In genomic region chr13:98534821-98535220, GRCh38 we compare ENCODE assay signal across 31 cellular contexts. TPM values are rescaled to one million over a fixed set of nuclear protein-coding genes. Genes with fewer than 3 reads are reported as not detected.
DNase-seq lines count a peak whose midpoint lies in the region; ATAC-seq and TF ChIP-seq lines count a peak whose summit lies in the region.
"Had no signal": no experiment of that assay in that cellular context is flagged by ENCODE, and none has a peak within 500 bp of the region (broad histone marks: within the 10 kb centered on the region; RNA-seq: fewer than 3 reads in every experiment).

No MANE protein-coding gene starts in this region.

- TF ChIP-seq EP300 in suprapubic skin (IDR thresholded peaks at IDR 0.05): no peak

- H3K36me3 ChIP-seq in suprapubic skin: no peaks in the 10 kb centered on the region
- H3K36me3 ChIP-seq: brain microvascular endothelial cell, right lobe of liver had no signal

- no peak overlapping the region for H3K4me3 Mint-ChIP-seq in activated T-cell treated with anti-CD3 and anti-CD28 coated beads, Interleukin-2, amount 50 U/mL, for 72 hours
- no peak overlapping the region for H3K4me3 Mint-ChIP-seq in glutamatergic neuron (ENCODE audit: unreplicated experiment)
- H3K4me3 Mint-ChIP-seq: activated T-cell treated with anti-CD3 and anti-CD28 coated beads, Interleukin-2, amount 50 U/mL, for 4 hours; stimulated activated naive CD8-positive, alpha-beta T cell treated with anti-CD3 and anti-CD28 coated beads, Interleukin-15, amount 100 ng/mL, for 72 hours had no signal

- peaks cover 87% of the 10 kb centered on the region for H3K4me1 ChIP-seq in suprapubic skin

- TF ChIP-seq POLR2A in suprapubic skin (IDR thresholded peaks at IDR 0.05): no peak

- peak overlapping the region; percentile 3 for H3K27ac Mint-ChIP-seq in activated T-cell treated with anti-CD3 and anti-CD28 coated beads, Interleukin-2, amount 50 U/mL, for 72 hours
- peak overlapping the region; percentile 38 for H3K27ac Mint-ChIP-seq in glutamatergic neuron (ENCODE audit: unreplicated experiment)

- no peaks in the 10 kb centered on the region for H3K9me3 ChIP-seq in suprapubic skin
- H3K9me3 ChIP-seq: A549, right lobe of liver, SJSA1, tibial artery had no signal

- ATAC-seq in activated T-cell treated with anti-CD3 and anti-CD28 coated beads, Interleukin-2, amount 50 U/mL, for 72 hours (replicated peaks in 1 of 2): no peak
- no peak for ATAC-seq in GM18873 (IDR thresholded peaks at IDR 0.05; ENCODE audit: low FRiP score, unreplicated experiment)
- ATAC-seq: esophagus mucosa; stimulated activated naive CD8-positive, alpha-beta T cell treated with anti-CD3 and anti-CD28 coated beads, Interleukin-15, amount 100 ng/mL, for 72 hours; T-cell had no signal

- peaks cover 1 to 6% of the 10 kb centered on the region in 2 donors for H3K36me3 Mint-ChIP-seq in activated T-cell treated with anti-CD3 and anti-CD28 coated beads, Interleukin-2, amount 50 U/mL, for 72 hours (ENCODE audit: insufficient read depth in 2 of 2)
- H3K36me3 Mint-ChIP-seq in glutamatergic neuron (ENCODE audit: unreplicated experiment): no peaks in the 10 kb centered on the region

- H3K27ac ChIP-seq in VCaP (0 out of 2 replicates have a peak overlapping the region, but pooled peaks have one; percentile 7), suprapubic skin (peak overlapping the region; percentile 38)
- H3K27ac ChIP-seq: A549, brain microvascular endothelial cell, KMS-11, SJSA1, tibial artery had no signal

- no peak for DNase-seq in activated T-cell treated with anti-CD3 and anti-CD28 coated beads, Interleukin-2, amount 50 U/mL, for 72 hours
- DNase-seq in activated T-cell treated with anti-CD3 and anti-CD28 coated beads, Interleukin-2, amount 50 U/mL, for 1 hour: no peak
- no peak for DNase-seq in glutamatergic neuron
- no peak for DNase-seq in suprapubic skin (ENCODE audit: low spot score in 2 of 2)
- no peak for DNase-seq in NCI-H2227 (lab: John Stamatoyannopoulos, UW; ENCODE audit: unreplicated experiment)
- no peak for DNase-seq in COR-L47 (lab: John Stamatoyannopoulos, UW)
- DNase-seq: activated naive CD4-positive, alpha-beta T cell treated with Interleukin-2 at 50 U/mL for 16 hours; activated T-cell treated with anti-CD3 and anti-CD28 coated beads, Interleukin-2, amount 50 U/mL, for 4 hours; AML-193; brain microvascular endothelial cell; DND-41; effector memory CD4-positive, alpha-beta T cell; foreskin melanocyte; HCEC 1CT; left colon; mesenchymal stem cell; NCI-H1417 treated with DMSO at 0.1 percent for 48 hours; NCI-H2081 treated with DMSO at 0.1 percent for 48 hours; NCI-H345; posterior cingulate gyrus; right lobe of liver; stimulated activated CD4-positive, alpha-beta T cell treated with anti-CD3 and anti-CD28 coated beads, Interleukin-12 subunit alpha, Interleukin-12 subunit beta, amount 100 ng/mL, for 4 hours; stimulated activated naive CD8-positive, alpha-beta T cell treated with anti-CD3 and anti-CD28 coated beads, Interleukin-15, amount 100 ng/mL, for 72 hours; T-cell; tibial artery had no signal

- H3K27me3 ChIP-seq in suprapubic skin: no peaks in the 10 kb centered on the region
- H3K27me3 ChIP-seq: brain microvascular endothelial cell, right lobe of liver, SJSA1, tibial artery had no signal

- no peaks in the 10 kb centered on the region for H3K27me3 Mint-ChIP-seq in activated T-cell treated with anti-CD3 and anti-CD28 coated beads, Interleukin-2, amount 50 U/mL, for 72 hours (ENCODE audit: low read depth)
- peaks cover 20% of the 10 kb centered on the region for H3K27me3 Mint-ChIP-seq in glutamatergic neuron (ENCODE audit: unreplicated experiment)
- H3K27me3 Mint-ChIP-seq: stimulated activated naive CD8-positive, alpha-beta T cell treated with anti-CD3 and anti-CD28 coated beads, Interleukin-15, amount 100 ng/mL, for 72 hours; T-cell had no signal

- H3K4me1 Mint-ChIP-seq in activated T-cell treated with anti-CD3 and anti-CD28 coated beads, Interleukin-2, amount 50 U/mL, for 72 hours (ENCODE audit: low read depth): peaks cover 96% of the 10 kb centered on the region
- peaks cover 63% of the 10 kb centered on the region for H3K4me1 Mint-ChIP-seq in glutamatergic neuron (ENCODE audit: low read depth, unreplicated experiment)

- no peak overlapping the region for H3K4me3 ChIP-seq in suprapubic skin
- H3K4me3 ChIP-seq: A549, right lobe of liver, SJSA1, tibial artery had no signal

- no peaks in the 10 kb centered on the region for H3K9me3 Mint-ChIP-seq in activated T-cell treated with anti-CD3 and anti-CD28 coated beads, Interleukin-2, amount 50 U/mL, for 72 hours
- H3K9me3 Mint-ChIP-seq in glutamatergic neuron (ENCODE audit: unreplicated experiment): peaks cover 30% of the 10 kb centered on the region
- H3K9me3 Mint-ChIP-seq: activated T-cell treated with anti-CD3 and anti-CD28 coated beads, Interleukin-2, amount 50 U/mL, for 4 hours; stimulated activated naive CD8-positive, alpha-beta T cell treated with anti-CD3 and anti-CD28 coated beads, Interleukin-15, amount 100 ng/mL, for 72 hours; T-cell had no signal

- TF ChIP-seq CTCF in VCaP (conservative IDR thresholded peaks at IDR 0.05): no peak
- TF ChIP-seq CTCF in glutamatergic neuron (IDR thresholded peaks at IDR 0.05; ENCODE audit: partially characterized antibody, unreplicated experiment): no peak
- no peak for TF ChIP-seq CTCF in suprapubic skin (IDR thresholded peaks at IDR 0.05)

- WGBS in suprapubic skin: 76% methylated on average over 7 of the region's 7 CpGs

RNA-seq across cellular contexts. Expression of gene STK24, which starts 42.1 kb away (rescaled TPM):
- total RNA-seq in activated T-cell treated with anti-CD3 and anti-CD28 coated beads, Interleukin-2, amount 50 U/mL, for 72 hours: 100 to 1,000 TPM; 175 to 207 TPM
- total RNA-seq in glutamatergic neuron (ENCODE audit: unreplicated experiment) (188 TPM), suprapubic skin (100 to 1,000 TPM; 132 to 200 (median 176) TPM)
